Comparison of ENCODE assay signal across 8 cellular contexts in genomic region chr5:133244242-133244641, GRCh38.
DNase-seq lines count a peak whose midpoint lies in the region; ATAC-seq and TF ChIP-seq lines count a peak whose summit lies in the region.
"Had no signal": no experiment of that assay in that cellular context is flagged by ENCODE, and none has a peak within 500 bp of the region (broad histone marks: within the 10 kb centered on the region; RNA-seq: fewer than 3 reads in every experiment).

No MANE protein-coding gene starts in this region.

- H3K4me1 Mint-ChIP-seq in natural killer cell, result no peaks in the 10 kb centered on the region

- H3K27me3 ChIP-seq in A673 (replicated peaks; ENCODE audit: insufficient read depth, low read depth, low read length, poor library complexity), result no peaks in the 10 kb centered on the region

- H3K27me3 Mint-ChIP-seq in natural killer cell (ENCODE audit: low read depth in 2 of 2), result no peaks in the 10 kb centered on the region

- H3K27ac Mint-ChIP-seq in natural killer cell, result no peak overlapping the region

- CTCF ChIA-PET in A673 (lab: Charles Lee), result no interaction called here

- ATAC-seq in GM18907 (IDR thresholded peaks at IDR 0.05; ENCODE audit: unreplicated experiment) (peak; percentile 56), HG02610 (IDR thresholded peaks at IDR 0.05; ENCODE audit: unreplicated experiment) (peak; percentile 33), mucosa of descending colon (peak; percentile 54), natural killer cell (no peak)

- peak; percentile 77 for DNase-seq in NCI-H2196 (lab: John Stamatoyannopoulos, UW; ENCODE audit: unreplicated experiment)
- DNase-seq in mucosa of descending colon, result no peak
- DNase-seq in natural killer cell, result no peak
- DNase-seq in putamen (ENCODE audit: low spot score), result no peak
- DNase-seq in A673 (ENCODE audit: low spot score), result no peak
- DNase-seq: GOT3 had no signal

- no TSS peak for BruUV-seq in A673 (replicated peaks; lab: Mats Ljungman, UMichigan)

- H3K4me1 ChIP-seq in mucosa of descending colon (ENCODE audit: low read depth), result no peaks in the 10 kb centered on the region
- H3K4me1 ChIP-seq in A673 (ENCODE audit: insufficient read depth, low read length, poor library complexity, severe bottlenecking), result peaks cover 8% of the 10 kb centered on the region

- TF ChIP-seq CTCF in mucosa of descending colon (IDR thresholded peaks at IDR 0.05), result no peak
- no peak for TF ChIP-seq CTCF in natural killer cell (IDR thresholded peaks at IDR 0.05)
- no peak for TF ChIP-seq CTCF in A673 (conservative IDR thresholded peaks at IDR 0.05; ENCODE audit: low read depth, low read length)

- H3K9me3 Mint-ChIP-seq in natural killer cell, result no peaks in the 10 kb centered on the region

- H3K27ac ChIP-seq in A673 (ENCODE audit: low read depth, low read length, poor library complexity, severe bottlenecking), result no peak overlapping the region

- H3K36me3 Mint-ChIP-seq in natural killer cell, result no peaks in the 10 kb centered on the region

- H3K36me3 ChIP-seq in mucosa of descending colon (ENCODE audit: low read depth) (no peaks in the 10 kb centered on the region), A673 (ENCODE audit: insufficient read depth, low read length, poor library complexity, severe bottlenecking) (no peaks in the 10 kb centered on the region)

- intact Hi-C loops in mucosa of descending colon (cut with DNase I, micrococcal nuclease) (no loop called here), natural killer cell (cut with micrococcal nuclease) (no loop called here), A673 (cut with micrococcal nuclease; ENCODE audit: unreplicated experiment) (no loop called here)

- POLR2A ChIA-PET in A673 (lab: Charles Lee; ENCODE audit: low non-redundant PET), result no interaction called here

- H3K4me3 ChIP-seq in mucosa of descending colon, result no peak overlapping the region
- no peak overlapping the region for H3K4me3 ChIP-seq in A673 (ENCODE audit: low read depth, low read length, poor library complexity, severe bottlenecking)

- no peak overlapping the region for H3K4me3 Mint-ChIP-seq in natural killer cell

- H3K9me3 ChIP-seq in mucosa of descending colon (no peaks in the 10 kb centered on the region), A673 (ENCODE audit: low read depth, low read length, poor library complexity, severe bottlenecking) (no peaks in the 10 kb centered on the region)

Comparison
In these comparisons a context has a peak if more than half of its experiments do, and no peak if none do; other contexts are left out.
1. ATAC-seq: peak in GM18907 (single experiment), HG02610 (single experiment) and mucosa of descending colon (single experiment); none in natural killer cell (0 of 3).